In the genomic region with DNA sequence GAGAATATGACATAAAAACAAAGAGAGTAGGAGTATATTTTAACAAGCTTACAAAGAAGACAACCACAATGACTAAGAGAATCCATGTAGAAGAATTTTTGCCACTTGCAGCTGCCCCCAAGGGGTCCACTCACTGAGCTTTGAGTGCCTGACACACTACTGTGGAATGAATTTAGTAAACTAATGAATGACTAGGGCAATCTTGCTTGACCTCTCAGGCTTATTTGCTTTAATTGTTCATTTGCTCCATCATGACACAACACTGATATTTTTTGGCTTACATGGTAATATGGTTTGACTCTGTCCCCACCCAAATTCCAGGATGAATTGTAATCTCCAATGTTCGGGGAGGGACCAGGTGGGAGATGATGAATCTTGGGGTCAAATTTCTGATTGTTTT, we compare ENCODE assay signal across 23 cellular contexts.
DNase-seq lines count a peak whose midpoint lies in the region; ATAC-seq, FAIRE-seq and TF ChIP-seq lines count a peak whose summit lies in the region.
"Had no signal": no experiment of that assay in that cellular context is flagged by ENCODE, and none has a peak within 500 bp of the region (broad histone marks: within the 10 kb centered on the region; RNA-seq: fewer than 3 reads in every experiment).

No MANE protein-coding gene starts in this region.

- dilution Hi-C loops in mammary epithelial cell (cut with HindIII; ENCODE audit: low sequenced_read_pairs) = no loop called here
- dilution Hi-C loops in keratinocyte (cut with MboI; ENCODE audit: extremely low pct_ligation_motif_present, low sequenced_read_pairs) = no loop called here

- no peak for ATAC-seq in GM18909 (IDR thresholded peaks at IDR 0.05; ENCODE audit: poor library complexity, unreplicated experiment)
- ATAC-seq in HG02852 (IDR thresholded peaks at IDR 0.05; ENCODE audit: unreplicated experiment) = no peak
- ATAC-seq: gastrocnemius medialis, K562 had no signal

- TF ChIP-seq CTCF in AG09309 (IDR thresholded peaks at IDR 0.05; ENCODE audit: control insufficient read depth, insufficient read depth, low read depth, low read length, missing control alignments) (no peak), mammary epithelial cell (conservative IDR thresholded peaks at IDR 0.05 in 1 of 2, IDR thresholded peaks at IDR 0.05 in 1 of 2; ENCODE audit: extremely low read depth in 1 of 2, insufficient read depth in 1 of 2, low read depth in 1 of 2, low read length in 2 of 2) (no peak), keratinocyte (optimal IDR thresholded peaks at IDR 0.05 in 1 of 3, IDR thresholded peaks at IDR 0.05 in 1 of 3, conservative IDR thresholded peaks at IDR 0.05 in 1 of 3; ENCODE audit: extremely low read depth in 1 of 3, insufficient read depth in 2 of 3, low read length in 3 of 3) (no peak)

- no peak overlapping the region for H3K4me2 ChIP-seq in mammary epithelial cell (ENCODE audit: insufficient read depth, low read depth, low read length)
- no peak overlapping the region for H3K4me2 ChIP-seq in keratinocyte (ENCODE audit: control insufficient read depth, extremely low read depth, insufficient read depth, low read depth, low read length)
- H3K4me2 ChIP-seq: BLaER1 treated with 17β-estradiol and CSF1 and Interleukin-3, amounts not matched to agents 10 nM and 100 nM; PC-9 had no signal

- H4K20me1 ChIP-seq in mammary epithelial cell (ENCODE audit: insufficient read depth, low read length) = no peaks in the 10 kb centered on the region
- no peaks in the 10 kb centered on the region for H4K20me1 ChIP-seq in keratinocyte (ENCODE audit: control insufficient read depth, extremely low read depth, insufficient read depth, low read length)
- H4K20me1 ChIP-seq: BLaER1 treated with 17β-estradiol and CSF1 and Interleukin-3, amounts not matched to agents 10 nM and 100 nM had no signal

- in situ Hi-C loops in mammary epithelial cell (cut with MboI; ENCODE audit: low sequenced_read_pairs in 2 of 2) = no loop called here

- H3K79me2 ChIP-seq in mammary epithelial cell (ENCODE audit: insufficient read depth, low read length) = no peaks in the 10 kb centered on the region
- no peaks in the 10 kb centered on the region for H3K79me2 ChIP-seq in keratinocyte (ENCODE audit: control insufficient read depth, insufficient read depth, low read length)
- H3K79me2 ChIP-seq: parathyroid adenoma had no signal

- H3K36me3 ChIP-seq in mammary epithelial cell (ENCODE audit: insufficient read depth, low read length) (no peaks in the 10 kb centered on the region), keratinocyte (ENCODE audit: control insufficient read depth in 2 of 2, extremely low read depth in 1 of 2, insufficient read depth in 2 of 2, low read length in 2 of 2) (no peaks in the 10 kb centered on the region)
- H3K36me3 ChIP-seq: gastrocnemius medialis, thyroid gland had no signal

- peak overlapping the region; percentile 85 for H3K27ac ChIP-seq in mammary epithelial cell (ENCODE audit: insufficient read depth, low read depth, low read length)
- H3K27ac ChIP-seq in keratinocyte (ENCODE audit: control insufficient read depth, insufficient read depth, low read length) = peak overlapping the region; percentile 75
- H3K27ac ChIP-seq: BLaER1 treated with 17β-estradiol and CSF1 and Interleukin-3, amounts not matched to agents 10 nM and 100 nM; coronary artery; gastrocnemius medialis; parathyroid adenoma; PC-9; thyroid gland had no signal

- H3K9me3 ChIP-seq in mammary epithelial cell (replicated peaks; ENCODE audit: insufficient read depth, low read length) (peaks cover 18% of the 10 kb centered on the region), keratinocyte (ENCODE audit: control insufficient read depth, low read depth, low read length) (peaks cover 12% of the 10 kb centered on the region)
- H3K9me3 ChIP-seq: thyroid gland had no signal

- peak overlapping the region; percentile 46 for H2AFZ ChIP-seq in mammary epithelial cell (ENCODE audit: low read depth, low read length)
- H2AFZ ChIP-seq in keratinocyte (ENCODE audit: control insufficient read depth, low read length) = no peak overlapping the region
- H2AFZ ChIP-seq: parathyroid adenoma, PC-9 had no signal

- intact Hi-C loops in mammary epithelial cell (cut with micrococcal nuclease) = loop anchor here (1.0 kb wide), 1 partner anchor 36 kb away; no protein-coding TSS in a partner anchor

- CTCF ChIA-PET in mammary epithelial cell (lab: Charles Lee; ENCODE audit: low non-redundant PET) = no interaction called here

- peak; percentile 97 for DNase-seq in AG09309 (ENCODE audit: low read depth)
- peak; percentile 91 for DNase-seq in M059J (ENCODE audit: low read depth)
- peak; percentile 95 for DNase-seq in mammary epithelial cell
- peak; percentile 97 for DNase-seq in keratinocyte (ENCODE audit: low read depth, low spot score)
- DNase-seq in stimulated activated CD4-positive, alpha-beta T cell treated with anti-CD3 and anti-CD28 coated beads, Interleukin-4, amount 100 ng/mL, for 24 hours = no peak
- DNase-seq in NCI-H748 (lab: John Stamatoyannopoulos, UW; ENCODE audit: unreplicated experiment) = no peak
- DNase-seq: activated CD4-positive, alpha-beta T cell treated with anti-CD3 and anti-CD28 coated beads for 48 hours; activated naive CD8-positive, alpha-beta T cell treated with anti-CD3 and anti-CD28 coated beads for 36 hours; activated T-cell treated with anti-CD3 and anti-CD28 coated beads, Interleukin-2, amount 50 U/mL, for 24 hours; DMS79 treated with DMSO at 0.1 percent for 48 hours; gastrocnemius medialis; immature natural killer cell; NCI-H1436 treated with DMSO at 0.1 percent for 48 hours; NCI-H510A treated with DMSO at 0.1 percent for 48 hours; PC-9; thyroid gland had no signal

- no TSS peak for BruUV-seq in mammary epithelial cell (replicated peaks; lab: Mats Ljungman, UMichigan)

- H3K27me3 ChIP-seq in mammary epithelial cell (ENCODE audit: insufficient read depth, low read length) (no peaks in the 10 kb centered on the region), keratinocyte (ENCODE audit: control insufficient read depth, extremely low read depth, insufficient read depth, low read length) (no peaks in the 10 kb centered on the region)
- H3K27me3 ChIP-seq: BLaER1 treated with 17β-estradiol and CSF1 and Interleukin-3, amounts not matched to agents 10 nM and 100 nM; gastrocnemius medialis; thyroid gland had no signal

- H3K4me1 ChIP-seq in mammary epithelial cell (ENCODE audit: insufficient read depth, low read length) (peaks cover 16% of the 10 kb centered on the region), keratinocyte (ENCODE audit: control insufficient read depth, extremely low read depth, insufficient read depth, low read length) (peaks cover 13% of the 10 kb centered on the region)
- H3K4me1 ChIP-seq: BLaER1 treated with 17β-estradiol and CSF1 and Interleukin-3, amounts not matched to agents 10 nM and 100 nM; gastrocnemius medialis; parathyroid adenoma; thyroid gland had no signal

- H3K4me3 ChIP-seq in AG09309 (ENCODE audit: control insufficient read depth, low read depth, low read length) (no peak overlapping the region), mammary epithelial cell (replicated peaks in 1 of 3; ENCODE audit: insufficient read depth in 1 of 3, low read depth in 2 of 3, low read length in 3 of 3) (no peak overlapping the region), keratinocyte (ENCODE audit: control insufficient read depth in 2 of 3, extremely low read depth in 1 of 3, insufficient read depth in 2 of 3, low read depth in 1 of 3, low read length in 3 of 3) (no peak overlapping the region)
- H3K4me3 ChIP-seq: BLaER1 treated with 17β-estradiol and CSF1 and Interleukin-3, amounts not matched to agents 10 nM and 100 nM; coronary artery; gastrocnemius medialis; K562; PC-9; thyroid gland had no signal

- H3K9me1 ChIP-seq in keratinocyte (ENCODE audit: control insufficient read depth, extremely low read depth, insufficient read depth, low read length) = no peaks in the 10 kb centered on the region

- 0% methylated on average over 1 of the region's 1 CpG for WGBS in mammary epithelial cell (ENCODE audit: low coverage, missing lambda C conversion rate)

- peak; percentile 92 for FAIRE-seq in keratinocyte (lab: Jason Lieb, UNC)
- FAIRE-seq: GM12891, K562 had no signal

- H3K9ac ChIP-seq in mammary epithelial cell (ENCODE audit: insufficient read depth, low read length) (no peak overlapping the region), keratinocyte (ENCODE audit: control insufficient read depth, extremely low read depth, insufficient read depth, low read length) (no peak overlapping the region)
- H3K9ac ChIP-seq: BLaER1 treated with 17β-estradiol and CSF1 and Interleukin-3, amounts not matched to agents 10 nM and 100 nM; parathyroid adenoma had no signal

Comparison
In these comparisons a context has a peak if more than half of its experiments do, and no peak if none do; other contexts are left out.
1. DNase-seq: peak in AG09309 (single experiment), M059J (single experiment), mammary epithelial cell (single experiment) and keratinocyte (single experiment); none in stimulated activated CD4-positive, alpha-beta T cell treated with anti-CD3 and anti-CD28 coated beads, Interleukin-4, amount 100 ng/mL, for 24 hours (single experiment) and NCI-H748 (single experiment).